In genomic region chr17:72588961-72589360, GRCh38 we compare ENCODE assay signal across 8 cellular contexts.
DNase-seq lines count a peak whose midpoint lies in the region; ATAC-seq lines count a peak whose summit lies in the region.

No MANE protein-coding gene starts in this region.

- H3K4me1 Mint-ChIP-seq in T-helper 17 cell: peaks cover 24% of the 10 kb centered on the region

- peaks cover 24% of the 10 kb centered on the region for H3K27me3 Mint-ChIP-seq in T-helper 17 cell

- ATAC-seq in T-helper 17 cell (peak; percentile 37), GM18870 (IDR thresholded peaks at IDR 0.05; ENCODE audit: unreplicated experiment) (no peak), GM18868 (IDR thresholded peaks at IDR 0.05; ENCODE audit: unreplicated experiment) (no peak)

- H3K9me3 ChIP-seq in T-helper 17 cell (ENCODE audit: control insufficient read depth, low read length, poor library complexity, severe bottlenecking): no peaks in the 10 kb centered on the region

- DNase-seq in stimulated activated CD4-positive, alpha-beta T cell treated with anti-CD3 and anti-CD28 coated beads, Interleukin-4, amount 100 ng/mL, for 24 hours: peak; percentile 32
- no peak for DNase-seq in stimulated activated CD4-positive, alpha-beta T cell treated with anti-CD3 and anti-CD28 coated beads, Interleukin-2, amount 100 ng/mL, for 48 hours
- DNase-seq in T-helper 17 cell (peak in 1 of 3 donors; percentile 24), iris pigment epithelial cell (ENCODE audit: low read depth) (peak; percentile 23), epidermal melanocyte (ENCODE audit: insufficient read length, low spot score) (no peak), MV-4-11 (lab: John Stamatoyannopoulos, UW) (no peak)

- peak overlapping the region; percentile 82 for H3K27ac Mint-ChIP-seq in T-helper 17 cell

- H3K4me3 Mint-ChIP-seq in T-helper 17 cell: peak overlapping the region; percentile 82

- H3K36me3 Mint-ChIP-seq in T-helper 17 cell (ENCODE audit: low read depth): peaks cover 4% of the 10 kb centered on the region

Comparison
In these comparisons a context has a peak if more than half of its experiments do, and no peak if none do; other contexts are left out.
1. DNase-seq: peak in stimulated activated CD4-positive, alpha-beta T cell treated with anti-CD3 and anti-CD28 coated beads, Interleukin-4, amount 100 ng/mL, for 24 hours (single experiment) and iris pigment epithelial cell (single experiment); none in stimulated activated CD4-positive, alpha-beta T cell treated with anti-CD3 and anti-CD28 coated beads, Interleukin-2, amount 100 ng/mL, for 48 hours (0 of 2), epidermal melanocyte (single experiment) and MV-4-11 (single experiment).